Comparison of ENCODE assay signal across 8 cellular contexts in the genomic region with DNA sequence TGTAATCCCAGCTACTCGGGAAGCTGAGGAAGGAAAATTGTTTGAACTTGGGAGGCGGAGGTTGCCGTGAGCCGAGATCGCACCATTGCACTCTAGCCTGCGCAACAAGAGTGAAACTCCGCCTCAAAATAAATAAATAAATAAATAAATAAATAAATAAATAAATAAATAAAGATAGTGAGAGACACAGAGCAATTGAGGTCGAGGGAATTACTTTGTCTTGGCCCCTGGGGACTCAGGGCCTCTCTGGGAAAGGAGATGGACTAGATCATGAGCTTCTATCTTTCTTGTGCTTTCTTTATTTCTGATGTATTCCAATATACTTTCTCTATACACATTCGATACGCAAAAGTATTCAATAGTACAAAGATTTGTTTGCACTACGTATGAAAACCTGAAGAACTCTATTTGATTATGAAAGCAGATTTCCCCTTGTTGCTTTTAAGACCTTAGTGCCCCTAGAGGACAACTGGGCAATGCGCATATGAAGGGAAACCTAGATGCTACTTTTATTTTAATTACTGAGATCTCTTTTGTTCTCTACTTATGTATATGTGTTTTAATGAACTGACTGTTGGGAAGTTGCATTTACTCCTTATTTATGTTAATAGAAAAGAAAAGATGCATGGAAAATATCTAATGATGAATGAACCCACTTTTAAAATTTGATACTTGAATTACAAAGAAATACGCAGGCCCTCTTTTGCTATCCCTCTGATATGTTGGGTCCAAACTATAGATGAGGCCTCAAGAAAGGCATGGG. TPM values are rescaled to one million over a fixed set of nuclear protein-coding genes. Genes with fewer than 3 reads are reported as not detected.
DNase-seq lines count a peak whose midpoint lies in the region; ATAC-seq and TF ChIP-seq lines count a peak whose summit lies in the region.

No MANE protein-coding gene starts in this region.

- H3K4me3 ChIP-seq in mucosa of descending colon = no peak overlapping the region

- H3K9me3 ChIP-seq in mucosa of descending colon = no peaks in the 10 kb centered on the region

- intact Hi-C loops in mucosa of descending colon (cut with DNase I, micrococcal nuclease) = loop anchor here in 1 of 2 donors (10.0 kb wide), 1 partner anchor 156 kb away; no protein-coding TSS in a partner anchor

- peak; percentile 79 for ATAC-seq in GM19468 (IDR thresholded peaks at IDR 0.05; ENCODE audit: extremely low read depth, unreplicated experiment)
- ATAC-seq in HG03520 (IDR thresholded peaks at IDR 0.05; ENCODE audit: unreplicated experiment) = peak; percentile 95
- peak; percentile 90 for ATAC-seq in SK-N-SH treated with all-trans-retinoic acid at 6 μM for 48 hours
- peak; percentile 65 for ATAC-seq in mucosa of descending colon

- DNase-seq in SIG-M5 treated with dmso at 0.1 percent for 504 hours (lab: John Stamatoyannopoulos, UW; ENCODE audit: unreplicated experiment) = peak; percentile 56
- no peak for DNase-seq in SIG-M5 (lab: John Stamatoyannopoulos, UW)
- DNase-seq in dedifferentiated amniotic fluid mesenchymal stem cell (ENCODE audit: extremely low spot score) = peak; percentile 57
- peak in 1 of 3 donors; percentile 58 for DNase-seq in mucosa of descending colon
- DNase-seq in ecto neural progenitor cell (ENCODE audit: low spot score) = no peak

- peak; percentile 77 for TF ChIP-seq CTCF in mucosa of descending colon (IDR thresholded peaks at IDR 0.05)

- no peaks in the 10 kb centered on the region for H3K36me3 ChIP-seq in mucosa of descending colon (ENCODE audit: low read depth)

- no peaks in the 10 kb centered on the region for H3K4me1 ChIP-seq in mucosa of descending colon (ENCODE audit: low read depth)

TF ChIP-seq in SK-N-SH treated with all-trans-retinoic acid at 6 μM for 48 hours, 23 proteins besides CTCF, POLR2A, EP300 and RAD21:
- TF ChIP-seq ISL1 (CRISPR knock-in tag; IDR thresholded peaks at IDR 0.05) (no peak), GLIS3 (CRISPR knock-in tag; IDR thresholded peaks at IDR 0.05) (no peak), CSDC2 (CRISPR knock-in tag; IDR thresholded peaks at IDR 0.05) (no peak), ZNF565 (CRISPR knock-in tag; conservative IDR thresholded peaks at IDR 0.05; ENCODE audit: low read depth) (no peak), PPARA (CRISPR knock-in tag; IDR thresholded peaks at IDR 0.05; ENCODE audit: borderline replicate concordance) (no peak), SNAI2 (CRISPR knock-in tag; IDR thresholded peaks at IDR 0.05) (no peak), TSHZ2 (CRISPR knock-in tag; IDR thresholded peaks at IDR 0.05) (no peak), ZFP30 (CRISPR knock-in tag; IDR thresholded peaks at IDR 0.05) (no peak), ZNF8 (CRISPR knock-in tag; IDR thresholded peaks at IDR 0.05) (no peak), ZC3H10 (CRISPR knock-in tag; IDR thresholded peaks at IDR 0.05) (no peak), RARB (CRISPR knock-in tag; IDR thresholded peaks at IDR 0.05) (no peak)
- TF ChIP-seq, protein P1, sequence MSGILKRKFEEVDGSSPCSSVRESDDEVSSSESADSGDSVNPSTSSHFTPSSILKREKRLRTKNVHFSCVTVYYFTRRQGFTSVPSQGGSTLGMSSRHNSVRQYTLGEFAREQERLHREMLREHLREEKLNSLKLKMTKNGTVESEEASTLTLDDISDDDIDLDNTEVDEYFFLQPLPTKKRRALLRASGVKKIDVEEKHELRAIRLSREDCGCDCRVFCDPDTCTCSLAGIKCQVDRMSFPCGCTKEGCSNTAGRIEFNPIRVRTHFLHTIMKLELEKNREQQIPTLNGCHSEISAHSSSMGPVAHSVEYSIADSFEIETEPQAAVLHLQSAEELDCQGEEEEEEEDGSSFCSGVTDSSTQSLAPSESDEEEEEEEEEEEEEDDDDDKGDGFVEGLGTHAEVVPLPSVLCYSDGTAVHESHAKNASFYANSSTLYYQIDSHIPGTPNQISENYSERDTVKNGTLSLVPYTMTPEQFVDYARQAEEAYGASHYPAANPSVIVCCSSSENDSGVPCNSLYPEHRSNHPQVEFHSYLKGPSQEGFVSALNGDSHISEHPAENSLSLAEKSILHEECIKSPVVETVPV (CRISPR knock-in tag; IDR thresholded peaks at IDR 0.05) = no peak
- TF ChIP-seq, protein P2, sequence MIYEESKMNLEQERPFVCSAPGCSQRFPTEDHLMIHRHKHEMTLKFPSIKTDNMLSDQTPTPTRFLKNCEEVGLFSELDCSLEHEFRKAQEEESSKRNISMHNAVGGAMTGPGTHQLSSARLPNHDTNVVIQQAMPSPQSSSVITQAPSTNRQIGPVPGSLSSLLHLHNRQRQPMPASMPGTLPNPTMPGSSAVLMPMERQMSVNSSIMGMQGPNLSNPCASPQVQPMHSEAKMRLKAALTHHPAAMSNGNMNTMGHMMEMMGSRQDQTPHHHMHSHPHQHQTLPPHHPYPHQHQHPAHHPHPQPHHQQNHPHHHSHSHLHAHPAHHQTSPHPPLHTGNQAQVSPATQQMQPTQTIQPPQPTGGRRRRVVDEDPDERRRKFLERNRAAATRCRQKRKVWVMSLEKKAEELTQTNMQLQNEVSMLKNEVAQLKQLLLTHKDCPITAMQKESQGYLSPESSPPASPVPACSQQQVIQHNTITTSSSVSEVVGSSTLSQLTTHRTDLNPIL (CRISPR knock-in tag; IDR thresholded peaks at IDR 0.05; ENCODE audit: low read depth) = no peak

RNA-seq across cellular contexts. Expression of gene ELOVL6, which starts 12.8 kb away (rescaled TPM):
- total RNA-seq in mucosa of descending colon = 10 to 100 TPM; 21.8 to 59.8 (median 50.3) TPM

Comparison
In these comparisons a context has a peak if more than half of its experiments do, and no peak if none do; other contexts are left out.
1. DNase-seq: peak in SIG-M5 treated with dmso at 0.1 percent for 504 hours (single experiment) and dedifferentiated amniotic fluid mesenchymal stem cell (single experiment); none in SIG-M5 (single experiment) and ecto neural progenitor cell (single experiment).
2. Peak in every context shown above with its lines, with median percentiles within 50 percentile points of each other: ATAC-seq.